Comparison of ENCODE assay signal across 7 cellular contexts in the genomic region with DNA sequence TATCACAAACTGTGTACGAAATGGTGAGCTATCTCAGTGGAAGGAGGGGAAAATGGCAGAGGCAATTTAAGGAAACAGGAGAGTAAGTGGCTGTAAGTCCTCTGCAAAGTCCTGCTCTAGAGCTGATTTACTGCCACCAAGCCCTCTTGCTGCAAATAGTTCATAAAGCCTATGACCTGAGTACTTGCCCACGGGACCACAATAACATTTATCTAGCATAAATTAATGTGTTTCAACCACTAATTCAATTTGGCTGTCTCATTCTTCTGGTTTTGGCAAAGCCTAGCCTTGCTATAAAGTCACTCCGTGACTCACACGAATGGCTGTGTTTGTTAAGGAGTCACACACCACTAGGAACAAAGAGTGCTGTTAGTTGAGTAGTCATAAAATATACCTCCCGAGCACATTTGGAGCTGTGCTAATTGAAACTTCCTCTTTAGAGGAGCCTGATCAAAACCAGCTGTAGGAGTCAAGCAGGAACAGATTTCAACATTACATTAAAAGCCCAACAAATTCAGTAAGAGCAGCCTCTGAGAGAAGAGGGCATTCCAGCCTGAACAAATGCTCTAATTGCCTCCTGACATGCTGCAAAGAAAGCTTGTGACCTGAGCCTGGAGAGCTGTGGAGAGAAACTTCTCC.
A peak's percentile ranks its signal among the peaks of the same experiment; 100 is the strongest.
DNase-seq lines count a peak whose midpoint lies in the region; ATAC-seq, FAIRE-seq and TF ChIP-seq lines count a peak whose summit lies in the region.

No MANE protein-coding gene starts in this region.

- WGBS in lung, 2 donors, result 17 to 21% methylated on average over 5 of the region's 5 CpGs
- WGBS in upper lobe of left lung, 2 donors, result 20 to 28% methylated on average over 5 of the region's 5 CpGs

- no peak for TF ChIP-seq POLR2A in upper lobe of left lung (IDR thresholded peaks at IDR 0.05)

- H3K4me1 ChIP-seq in lung (ENCODE audit: control insufficient read depth in 2 of 2, insufficient read depth in 2 of 2, low read length in 2 of 2), result peaks cover 3 to 6% of the 10 kb centered on the region in 2 donors
- H3K4me1 ChIP-seq in upper lobe of left lung, result peaks cover 11 to 24% (median 18%) of the 10 kb centered on the region in 4 donors

- TF ChIP-seq EP300 in upper lobe of left lung (IDR thresholded peaks at IDR 0.05), result peak in 1 of 4 donors; percentile 46

- H3K27ac ChIP-seq in lung (ENCODE audit: low read depth in 1 of 2, low read length in 1 of 2) (peak overlapping the region; percentile 45 to 80), upper lobe of left lung (peak overlapping the region; percentile 60 to 72 (median 70))

- H3K4me3 ChIP-seq in lung (no peak overlapping the region), upper lobe of left lung (no peak overlapping the region)

- TF ChIP-seq CTCF in lung (IDR thresholded peaks at IDR 0.05; ENCODE audit: control extremely low read depth, extremely low read depth) (no peak), upper lobe of left lung (IDR thresholded peaks at IDR 0.05) (no peak)

- no peaks in the 10 kb centered on the region for H3K27me3 ChIP-seq in lung (ENCODE audit: control insufficient read depth, insufficient read depth)
- H3K27me3 ChIP-seq in upper lobe of left lung, result no peaks in the 10 kb centered on the region

- DNase-seq in NCI-H748 (lab: John Stamatoyannopoulos, UW; ENCODE audit: unreplicated experiment) (peak; percentile 98), lung (ENCODE audit: low spot score) (peak; percentile 33), upper lobe of left lung (peak in 1 of 2 donors; percentile 52), NCI-H526 treated with DMSO at 0.1 percent for 48 hours (lab: John Stamatoyannopoulos, UW) (no peak)

- H3K9me3 ChIP-seq in lung (ENCODE audit: control insufficient read depth in 2 of 2, insufficient read depth in 1 of 2, low read length in 1 of 2) (no peaks in the 10 kb centered on the region), upper lobe of left lung (no peaks in the 10 kb centered on the region)

- peak; percentile 33 for ATAC-seq in HG02870 (IDR thresholded peaks at IDR 0.05; ENCODE audit: unreplicated experiment)
- peak; percentile 87 for ATAC-seq in lung (ENCODE audit: insufficient read depth, low FRiP score)
- ATAC-seq in upper lobe of left lung (ENCODE audit: low FRiP score in 2 of 2), result peak; percentile 95
- ATAC-seq in HG02571 (IDR thresholded peaks at IDR 0.05; ENCODE audit: unreplicated experiment), result no peak

- FAIRE-seq in colon (lab: Jason Lieb, UNC), result peak; percentile 84

- H3K36me3 ChIP-seq in lung (ENCODE audit: control insufficient read depth in 2 of 2, insufficient read depth in 2 of 2, low read length in 2 of 2), result no peaks in the 10 kb centered on the region
- no peaks in the 10 kb centered on the region for H3K36me3 ChIP-seq in upper lobe of left lung
